ENCODE assay signal across 1 cellular context in the genomic region with DNA sequence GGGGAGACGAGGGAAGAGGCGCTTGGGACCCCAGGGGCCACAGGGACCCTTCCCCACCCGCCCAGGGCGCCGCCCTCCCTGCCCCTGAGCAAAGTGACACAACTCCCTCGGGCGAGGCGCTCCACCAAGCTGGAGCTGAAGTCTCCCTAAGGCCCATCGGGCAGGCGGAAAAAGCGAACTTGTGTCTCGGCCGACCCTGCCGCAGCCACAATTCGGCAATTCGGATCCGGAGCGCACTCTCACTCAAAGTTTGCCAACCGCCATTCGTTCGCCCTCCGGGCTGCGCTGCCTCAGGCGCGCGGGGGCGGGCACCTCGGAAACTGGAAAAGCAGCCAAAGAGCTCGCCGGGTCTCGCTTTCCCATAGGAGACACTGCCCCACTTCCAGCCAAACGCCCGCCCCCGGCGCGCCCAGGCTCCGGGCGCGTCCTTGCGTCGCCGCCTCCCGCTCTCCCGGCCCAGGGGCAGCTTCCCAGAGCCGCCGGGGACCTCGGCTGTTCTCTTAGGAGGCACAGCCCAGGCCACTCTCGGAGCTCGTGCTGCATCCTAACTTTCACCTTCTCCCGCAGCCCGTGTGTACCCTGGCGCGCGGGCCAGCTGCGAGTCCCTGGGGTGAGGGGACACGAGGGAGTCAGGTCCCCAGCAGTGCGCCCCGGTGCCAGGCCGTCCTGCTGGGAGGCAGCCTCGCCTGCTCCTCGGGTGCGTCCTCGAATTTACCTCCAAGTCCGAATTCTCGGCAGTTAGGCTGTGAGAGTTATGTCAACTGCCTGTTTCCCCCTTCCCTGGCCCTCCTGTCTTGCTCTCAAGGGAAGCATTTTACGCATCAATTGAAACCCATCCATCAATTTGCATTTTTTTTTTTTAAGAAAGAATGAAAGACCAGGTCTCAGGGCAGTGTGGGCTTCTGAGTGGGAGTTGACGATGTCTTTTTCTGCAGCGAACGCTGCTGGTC.
TF ChIP-seq lines count a peak whose summit lies in the region.

No MANE protein-coding gene starts in this region.

TF ChIP-seq in HepG2, 621 proteins besides CTCF, POLR2A, EP300 and RAD21 (continued from another document):
- TF ChIP-seq ZNF343 (CRISPR knock-in tag; IDR thresholded peaks at IDR 0.05) (0 out of 2 replicates have a peak, but pooled peaks have one; percentile 20), TBX2 (CRISPR knock-in tag; IDR thresholded peaks at IDR 0.05; ENCODE audit: borderline replicate concordance) (no peak), TBX3 (IDR thresholded peaks at IDR 0.05; ENCODE audit: borderline replicate concordance) (no peak), ISX (CRISPR knock-in tag; conservative IDR thresholded peaks at IDR 0.05) (no peak), GTF2F1 (IDR thresholded peaks at IDR 0.05; ENCODE audit: low read length) (no peak), ZNF816 (CRISPR knock-in tag; IDR thresholded peaks at IDR 0.05; ENCODE audit: borderline replicate concordance) (no peak), NCOR1 (IDR thresholded peaks at IDR 0.05; ENCODE audit: borderline replicate concordance, low read length) (no peak), HDAC1 (CRISPR knock-in tag; IDR thresholded peaks at IDR 0.05) (peak; percentile 49; the same call in 1 of the 2 replicates), RFX5 (IDR thresholded peaks at IDR 0.05; ENCODE audit: low read depth, low read length) (no peak), SRSF1 (optimal IDR thresholded peaks at IDR 0.05; ENCODE audit: low read depth, low read length) (peak; percentile 27), ZNF501 (CRISPR knock-in tag; IDR thresholded peaks at IDR 0.05) (peak; percentile 45), LCORL (IDR thresholded peaks at IDR 0.05) (no peak), LCORL (CRISPR knock-in tag; IDR thresholded peaks at IDR 0.05) (0 out of 2 replicates have a peak, but pooled peaks have one; percentile 23), ZNF644 (CRISPR knock-in tag; IDR thresholded peaks at IDR 0.05; ENCODE audit: low read depth) (no peak), ATRX (CRISPR knock-in tag; IDR thresholded peaks at IDR 0.05; ENCODE audit: borderline replicate concordance) (no peak), RNF2 (conservative IDR thresholded peaks at IDR 0.05; ENCODE audit: low read depth) (peak; percentile 61), KLF15 (CRISPR knock-in tag; IDR thresholded peaks at IDR 0.05; ENCODE audit: borderline replicate concordance) (no peak), ZSCAN31 (CRISPR knock-in tag; IDR thresholded peaks at IDR 0.05; ENCODE audit: low read depth) (0 out of 2 replicates have a peak, but pooled peaks have one; percentile 46)
- TF ChIP-seq, protein P1, sequence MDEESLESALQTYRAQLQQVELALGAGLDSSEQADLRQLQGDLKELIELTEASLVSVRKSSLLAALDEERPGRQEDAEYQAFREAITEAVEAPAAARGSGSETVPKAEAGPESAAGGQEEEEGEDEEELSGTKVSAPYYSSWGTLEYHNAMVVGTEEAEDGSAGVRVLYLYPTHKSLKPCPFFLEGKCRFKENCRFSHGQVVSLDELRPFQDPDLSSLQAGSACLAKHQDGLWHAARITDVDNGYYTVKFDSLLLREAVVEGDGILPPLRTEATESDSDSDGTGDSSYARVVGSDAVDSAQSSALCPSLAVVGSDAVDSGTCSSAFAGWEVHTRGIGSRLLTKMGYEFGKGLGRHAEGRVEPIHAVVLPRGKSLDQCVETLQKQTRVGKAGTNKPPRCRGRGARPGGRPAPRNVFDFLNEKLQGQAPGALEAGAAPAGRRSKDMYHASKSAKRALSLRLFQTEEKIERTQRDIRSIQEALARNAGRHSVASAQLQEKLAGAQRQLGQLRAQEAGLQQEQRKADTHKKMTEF (CRISPR knock-in tag; IDR thresholded peaks at IDR 0.05): 0 out of 2 replicates have a peak, but pooled peaks have one; percentile 21
- TF ChIP-seq, protein P2, sequence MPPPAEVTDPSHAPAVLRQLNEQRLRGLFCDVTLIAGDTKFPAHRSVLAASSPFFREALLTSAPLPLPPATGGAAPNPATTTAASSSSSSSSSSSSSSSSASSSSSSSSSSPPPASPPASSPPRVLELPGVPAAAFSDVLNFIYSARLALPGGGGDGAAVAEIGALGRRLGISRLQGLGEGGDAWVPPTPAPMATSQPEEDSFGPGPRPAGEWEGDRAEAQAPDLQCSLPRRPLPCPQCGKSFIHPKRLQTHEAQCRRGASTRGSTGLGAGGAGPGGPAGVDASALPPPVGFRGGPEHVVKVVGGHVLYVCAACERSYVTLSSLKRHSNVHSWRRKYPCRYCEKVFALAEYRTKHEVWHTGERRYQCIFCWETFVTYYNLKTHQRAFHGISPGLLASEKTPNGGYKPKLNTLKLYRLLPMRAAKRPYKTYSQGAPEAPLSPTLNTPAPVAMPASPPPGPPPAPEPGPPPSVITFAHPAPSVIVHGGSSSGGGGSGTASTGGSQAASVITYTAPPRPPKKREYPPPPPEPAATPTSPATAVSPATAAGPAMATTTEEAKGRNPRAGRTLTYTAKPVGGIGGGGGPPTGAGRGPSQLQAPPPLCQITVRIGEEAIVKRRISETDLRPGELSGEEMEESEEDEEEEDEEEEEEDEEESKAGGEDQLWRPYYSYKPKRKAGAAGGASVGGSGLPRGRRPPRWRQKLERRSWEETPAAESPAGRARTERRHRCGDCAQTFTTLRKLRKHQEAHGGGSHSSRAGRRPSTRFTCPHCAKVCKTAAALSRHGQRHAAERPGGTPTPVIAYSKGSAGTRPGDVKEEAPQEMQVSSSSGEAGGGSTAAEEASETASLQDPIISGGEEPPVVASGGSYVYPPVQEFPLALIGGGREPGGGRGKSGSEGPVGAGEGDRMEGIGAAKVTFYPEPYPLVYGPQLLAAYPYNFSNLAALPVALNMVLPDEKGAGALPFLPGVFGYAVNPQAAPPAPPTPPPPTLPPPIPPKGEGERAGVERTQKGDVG (CRISPR knock-in tag; IDR thresholded peaks at IDR 0.05; ENCODE audit: borderline replicate concordance): 0 out of 2 replicates have a peak, but pooled peaks have one; percentile 11
- TF ChIP-seq, protein P3, sequence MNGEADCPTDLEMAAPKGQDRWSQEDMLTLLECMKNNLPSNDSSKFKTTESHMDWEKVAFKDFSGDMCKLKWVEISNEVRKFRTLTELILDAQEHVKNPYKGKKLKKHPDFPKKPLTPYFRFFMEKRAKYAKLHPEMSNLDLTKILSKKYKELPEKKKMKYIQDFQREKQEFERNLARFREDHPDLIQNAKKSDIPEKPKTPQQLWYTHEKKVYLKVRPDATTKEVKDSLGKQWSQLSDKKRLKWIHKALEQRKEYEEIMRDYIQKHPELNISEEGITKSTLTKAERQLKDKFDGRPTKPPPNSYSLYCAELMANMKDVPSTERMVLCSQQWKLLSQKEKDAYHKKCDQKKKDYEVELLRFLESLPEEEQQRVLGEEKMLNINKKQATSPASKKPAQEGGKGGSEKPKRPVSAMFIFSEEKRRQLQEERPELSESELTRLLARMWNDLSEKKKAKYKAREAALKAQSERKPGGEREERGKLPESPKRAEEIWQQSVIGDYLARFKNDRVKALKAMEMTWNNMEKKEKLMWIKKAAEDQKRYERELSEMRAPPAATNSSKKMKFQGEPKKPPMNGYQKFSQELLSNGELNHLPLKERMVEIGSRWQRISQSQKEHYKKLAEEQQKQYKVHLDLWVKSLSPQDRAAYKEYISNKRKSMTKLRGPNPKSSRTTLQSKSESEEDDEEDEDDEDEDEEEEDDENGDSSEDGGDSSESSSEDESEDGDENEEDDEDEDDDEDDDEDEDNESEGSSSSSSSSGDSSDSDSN (CRISPR knock-in tag; IDR thresholded peaks at IDR 0.05): 0 out of 2 replicates have a peak, but pooled peaks have one; percentile 13
- TF ChIP-seq, protein P4, sequence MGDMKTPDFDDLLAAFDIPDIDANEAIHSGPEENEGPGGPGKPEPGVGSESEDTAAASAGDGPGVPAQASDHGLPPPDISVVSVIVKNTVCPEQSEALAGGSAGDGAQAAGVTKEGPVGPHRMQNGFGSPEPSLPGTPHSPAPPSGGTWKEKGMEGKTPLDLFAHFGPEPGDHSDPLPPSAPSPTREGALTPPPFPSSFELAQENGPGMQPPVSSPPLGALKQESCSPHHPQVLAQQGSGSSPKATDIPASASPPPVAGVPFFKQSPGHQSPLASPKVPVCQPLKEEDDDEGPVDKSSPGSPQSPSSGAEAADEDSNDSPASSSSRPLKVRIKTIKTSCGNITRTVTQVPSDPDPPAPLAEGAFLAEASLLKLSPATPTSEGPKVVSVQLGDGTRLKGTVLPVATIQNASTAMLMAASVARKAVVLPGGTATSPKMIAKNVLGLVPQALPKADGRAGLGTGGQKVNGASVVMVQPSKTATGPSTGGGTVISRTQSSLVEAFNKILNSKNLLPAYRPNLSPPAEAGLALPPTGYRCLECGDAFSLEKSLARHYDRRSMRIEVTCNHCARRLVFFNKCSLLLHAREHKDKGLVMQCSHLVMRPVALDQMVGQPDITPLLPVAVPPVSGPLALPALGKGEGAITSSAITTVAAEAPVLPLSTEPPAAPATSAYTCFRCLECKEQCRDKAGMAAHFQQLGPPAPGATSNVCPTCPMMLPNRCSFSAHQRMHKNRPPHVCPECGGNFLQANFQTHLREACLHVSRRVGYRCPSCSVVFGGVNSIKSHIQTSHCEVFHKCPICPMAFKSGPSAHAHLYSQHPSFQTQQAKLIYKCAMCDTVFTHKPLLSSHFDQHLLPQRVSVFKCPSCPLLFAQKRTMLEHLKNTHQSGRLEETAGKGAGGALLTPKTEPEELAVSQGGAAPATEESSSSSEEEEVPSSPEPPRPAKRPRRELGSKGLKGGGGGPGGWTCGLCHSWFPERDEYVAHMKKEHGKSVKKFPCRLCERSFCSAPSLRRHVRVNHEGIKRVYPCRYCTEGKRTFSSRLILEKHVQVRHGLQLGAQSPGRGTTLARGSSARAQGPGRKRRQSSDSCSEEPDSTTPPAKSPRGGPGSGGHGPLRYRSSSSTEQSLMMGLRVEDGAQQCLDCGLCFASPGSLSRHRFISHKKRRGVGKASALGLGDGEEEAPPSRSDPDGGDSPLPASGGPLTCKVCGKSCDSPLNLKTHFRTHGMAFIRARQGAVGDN (CRISPR knock-in tag; IDR thresholded peaks at IDR 0.05): peak; percentile 63
- TF ChIP-seq, protein P5, sequence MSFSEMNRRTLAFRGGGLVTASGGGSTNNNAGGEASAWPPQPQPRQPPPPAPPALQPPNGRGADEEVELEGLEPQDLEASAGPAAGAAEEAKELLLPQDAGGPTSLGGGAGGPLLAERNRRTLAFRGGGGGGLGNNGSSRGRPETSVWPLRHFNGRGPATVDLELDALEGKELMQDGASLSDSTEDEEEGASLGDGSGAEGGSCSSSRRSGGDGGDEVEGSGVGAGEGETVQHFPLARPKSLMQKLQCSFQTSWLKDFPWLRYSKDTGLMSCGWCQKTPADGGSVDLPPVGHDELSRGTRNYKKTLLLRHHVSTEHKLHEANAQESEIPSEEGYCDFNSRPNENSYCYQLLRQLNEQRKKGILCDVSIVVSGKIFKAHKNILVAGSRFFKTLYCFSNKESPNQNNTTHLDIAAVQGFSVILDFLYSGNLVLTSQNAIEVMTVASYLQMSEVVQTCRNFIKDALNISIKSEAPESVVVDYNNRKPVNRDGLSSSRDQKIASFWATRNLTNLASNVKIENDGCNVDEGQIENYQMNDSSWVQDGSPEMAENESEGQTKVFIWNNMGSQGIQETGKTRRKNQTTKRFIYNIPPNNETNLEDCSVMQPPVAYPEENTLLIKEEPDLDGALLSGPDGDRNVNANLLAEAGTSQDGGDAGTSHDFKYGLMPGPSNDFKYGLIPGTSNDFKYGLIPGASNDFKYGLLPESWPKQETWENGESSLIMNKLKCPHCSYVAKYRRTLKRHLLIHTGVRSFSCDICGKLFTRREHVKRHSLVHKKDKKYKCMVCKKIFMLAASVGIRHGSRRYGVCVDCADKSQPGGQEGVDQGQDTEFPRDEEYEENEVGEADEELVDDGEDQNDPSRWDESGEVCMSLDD (CRISPR knock-in tag; IDR thresholded peaks at IDR 0.05; ENCODE audit: borderline replicate concordance): no peak
- TF ChIP-seq, protein P6, sequence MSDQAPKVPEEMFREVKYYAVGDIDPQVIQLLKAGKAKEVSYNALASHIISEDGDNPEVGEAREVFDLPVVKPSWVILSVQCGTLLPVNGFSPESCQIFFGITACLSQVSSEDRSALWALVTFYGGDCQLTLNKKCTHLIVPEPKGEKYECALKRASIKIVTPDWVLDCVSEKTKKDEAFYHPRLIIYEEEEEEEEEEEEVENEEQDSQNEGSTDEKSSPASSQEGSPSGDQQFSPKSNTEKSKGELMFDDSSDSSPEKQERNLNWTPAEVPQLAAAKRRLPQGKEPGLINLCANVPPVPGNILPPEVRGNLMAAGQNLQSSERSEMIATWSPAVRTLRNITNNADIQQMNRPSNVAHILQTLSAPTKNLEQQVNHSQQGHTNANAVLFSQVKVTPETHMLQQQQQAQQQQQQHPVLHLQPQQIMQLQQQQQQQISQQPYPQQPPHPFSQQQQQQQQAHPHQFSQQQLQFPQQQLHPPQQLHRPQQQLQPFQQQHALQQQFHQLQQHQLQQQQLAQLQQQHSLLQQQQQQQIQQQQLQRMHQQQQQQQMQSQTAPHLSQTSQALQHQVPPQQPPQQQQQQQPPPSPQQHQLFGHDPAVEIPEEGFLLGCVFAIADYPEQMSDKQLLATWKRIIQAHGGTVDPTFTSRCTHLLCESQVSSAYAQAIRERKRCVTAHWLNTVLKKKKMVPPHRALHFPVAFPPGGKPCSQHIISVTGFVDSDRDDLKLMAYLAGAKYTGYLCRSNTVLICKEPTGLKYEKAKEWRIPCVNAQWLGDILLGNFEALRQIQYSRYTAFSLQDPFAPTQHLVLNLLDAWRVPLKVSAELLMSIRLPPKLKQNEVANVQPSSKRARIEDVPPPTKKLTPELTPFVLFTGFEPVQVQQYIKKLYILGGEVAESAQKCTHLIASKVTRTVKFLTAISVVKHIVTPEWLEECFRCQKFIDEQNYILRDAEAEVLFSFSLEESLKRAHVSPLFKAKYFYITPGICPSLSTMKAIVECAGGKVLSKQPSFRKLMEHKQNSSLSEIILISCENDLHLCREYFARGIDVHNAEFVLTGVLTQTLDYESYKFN (CRISPR knock-in tag; conservative IDR thresholded peaks at IDR 0.05): no peak
